ENCODE assay signal across 7 cellular contexts in the genomic region with DNA sequence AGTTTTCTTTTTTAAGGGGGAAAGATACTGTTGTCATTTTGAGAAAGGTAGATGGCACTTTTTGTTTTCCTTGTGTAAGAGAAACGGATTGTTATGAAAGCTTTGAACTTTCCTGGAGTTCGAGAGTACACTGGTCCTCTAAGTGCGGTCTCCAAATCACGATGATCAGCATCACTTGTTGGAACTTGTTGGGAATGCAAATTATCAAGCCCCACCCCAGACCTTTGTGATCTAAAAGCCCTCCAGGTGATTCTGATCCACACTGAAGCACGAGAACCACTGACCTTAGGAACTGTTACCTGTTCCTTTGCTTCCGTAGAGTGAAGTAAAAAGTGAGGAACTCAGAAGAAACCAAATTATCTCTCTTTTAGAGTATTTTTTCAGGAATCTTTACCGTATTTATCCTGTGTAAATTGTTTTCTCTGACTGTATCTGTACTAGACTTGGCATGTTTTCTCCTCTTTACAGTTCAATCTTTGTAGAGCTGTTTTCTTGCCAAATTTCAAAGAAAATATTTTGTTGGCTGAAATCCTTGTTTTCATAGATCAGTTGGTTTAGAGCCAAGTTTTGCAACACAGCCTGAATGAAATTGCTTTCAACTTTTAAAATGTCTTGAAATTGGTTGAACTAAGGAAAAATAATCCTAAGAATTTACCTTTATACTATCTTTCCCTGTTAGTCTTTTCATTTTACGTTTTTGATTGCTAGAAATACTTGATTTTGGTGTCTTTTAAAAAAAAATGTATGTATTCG. TPM values are rescaled to one million over a fixed set of nuclear protein-coding genes. Genes with fewer than 3 reads are reported as not detected.
DNase-seq lines count a peak whose midpoint lies in the region; ATAC-seq and TF ChIP-seq lines count a peak whose summit lies in the region.

No MANE protein-coding gene starts in this region.

- ATAC-seq in GM23338 (no peak), esophagus mucosa (peak; percentile 68), psoas muscle (no peak), HG03039 (IDR thresholded peaks at IDR 0.05; ENCODE audit: unreplicated experiment) (no peak)

- H3K79me2 ChIP-seq in GM23338 (replicated peaks; ENCODE audit: insufficient read depth): peaks cover 96% of the 10 kb centered on the region

- TF ChIP-seq CTCF in GM23338 (conservative IDR thresholded peaks at IDR 0.05; ENCODE audit: low read depth in 2 of 2): no peak
- TF ChIP-seq CTCF in psoas muscle (IDR thresholded peaks at IDR 0.05): no peak

- no peak overlapping the region for H2AFZ ChIP-seq in GM23338

- H4K20me1 ChIP-seq in GM23338 (replicated peaks; ENCODE audit: insufficient read depth): peaks cover 54% of the 10 kb centered on the region

- H3K9me3 Mint-ChIP-seq in GM23338: no peaks in the 10 kb centered on the region; the same call in 2 of the 3 replicates

- H3K9me3 ChIP-seq in SK-N-MC (ENCODE audit: low read depth, low read length) (no peaks in the 10 kb centered on the region), psoas muscle (no peaks in the 10 kb centered on the region)

- H3K36me3 Mint-ChIP-seq in GM23338 (ENCODE audit: low read depth): peaks cover 58% of the 10 kb centered on the region

- H3K36me3 ChIP-seq in GM23338 (ENCODE audit: insufficient read depth) (peaks cover 25% of the 10 kb centered on the region), SK-N-MC (ENCODE audit: insufficient read depth, low read length) (peaks cover 31% of the 10 kb centered on the region), psoas muscle (ENCODE audit: insufficient read depth in 1 of 2, low read depth in 1 of 2) (peaks cover 0 to 24% of the 10 kb centered on the region in 2 donors)

- peak overlapping the region; percentile 89 for H3K4me2 ChIP-seq in GM23338

- H3F3A ChIP-seq in GM23338 (replicated peaks; ENCODE audit: low read depth): no peaks in the 10 kb centered on the region

- intact Hi-C loops in psoas muscle (cut with DNase I): no loop called here

- peaks cover 43% of the 10 kb centered on the region for H3K4me1 Mint-ChIP-seq in GM23338

- 16 to 23% (median 19%) methylated on average over 9 of the region's 9 CpGs for WGBS in psoas muscle, 3 donors

- H3K9me2 ChIP-seq in GM23338 (ENCODE audit: insufficient read depth): no peaks in the 10 kb centered on the region

- H3K27me3 ChIP-seq in GM23338 (ENCODE audit: insufficient read depth): no peaks in the 10 kb centered on the region
- no peaks in the 10 kb centered on the region for H3K27me3 ChIP-seq in psoas muscle (ENCODE audit: insufficient read depth in 3 of 3, low read length in 2 of 3)

- peak overlapping the region; percentile 49 for H3K4me3 Mint-ChIP-seq in GM23338

- peak overlapping the region; percentile 42; the same call in 1 of the 2 replicates for H3K27ac Mint-ChIP-seq in GM23338

- H3K4me3 ChIP-seq in GM23338 (peak overlapping the region; percentile 58), SK-N-MC (peak overlapping the region; percentile 61), psoas muscle (peak overlapping the region; percentile 41)

- peaks cover 11% of the 10 kb centered on the region for H3K27me3 Mint-ChIP-seq in GM23338 (ENCODE audit: insufficient read depth, low read depth, poor library complexity)

- peaks cover 36% of the 10 kb centered on the region for H3K4me1 ChIP-seq in GM23338 (ENCODE audit: insufficient read depth)
- H3K4me1 ChIP-seq in psoas muscle: peaks cover 50% of the 10 kb centered on the region

- peak; percentile 36 for DNase-seq in GM23338 (ENCODE audit: low spot score)
- DNase-seq in SK-N-MC (ENCODE audit: low read depth, low spot score): no peak
- DNase-seq in psoas muscle: no peak
- DNase-seq in effector CD8-positive, alpha-beta T cell (lab: John Stamatoyannopoulos, UW): no peak
- no peak for DNase-seq in NCI-H2081 (lab: John Stamatoyannopoulos, UW)

- H3K9ac ChIP-seq in SK-N-MC (ENCODE audit: insufficient read length): peak overlapping the region; percentile 24

- H3K27ac ChIP-seq in GM23338 (ENCODE audit: low read depth) (peak overlapping the region; percentile 8; the same call in 1 of the 2 replicates), SK-N-MC (peak overlapping the region; percentile 55; the same call in 1 of the 2 replicates), psoas muscle (peak overlapping the region; percentile 99)

TF ChIP-seq in GM23338, 12 proteins besides CTCF, POLR2A, EP300 and RAD21:
- TF ChIP-seq ZNF114 (CRISPR knock-in tag; IDR thresholded peaks at IDR 0.05) (no peak), POLR2AphosphoS5 (IDR thresholded peaks at IDR 0.05; ENCODE audit: low read depth) (no peak), NANOG (IDR thresholded peaks at IDR 0.05; ENCODE audit: borderline replicate concordance) (no peak), CREB1 (CRISPR knock-in tag; IDR thresholded peaks at IDR 0.05; ENCODE audit: low read depth) (no peak), STAT1 (IDR thresholded peaks at IDR 0.05; ENCODE audit: unreplicated experiment) (no peak), EZH2phosphoT487 (IDR thresholded peaks at IDR 0.05; ENCODE audit: unreplicated experiment) (no peak), EZH2 (IDR thresholded peaks at IDR 0.05; ENCODE audit: low read depth, unreplicated experiment) (no peak), JUNB (IDR thresholded peaks at IDR 0.05; ENCODE audit: unreplicated experiment) (no peak), ZNF331 (CRISPR knock-in tag; IDR thresholded peaks at IDR 0.05; ENCODE audit: low read depth) (no peak)

RNA-seq across cellular contexts. Expression of a gene that starts 4.0 kb away (rescaled TPM):
- total RNA-seq in GM23338 (2014; rRNA removed; shearing (Covaris generic)): 110 and 120 TPM in 2 replicates
- 75.7 and 81.4 TPM in 2 replicates for polyA plus RNA-seq in GM23338 (2016; fragmentation: Nextera tagmentation; extraction: Ambion mirVana)
- total RNA-seq in esophagus mucosa: 32.5 TPM
- 10 to 100 TPM; 27.3 to 35.9 (median 32.6) TPM for total RNA-seq in psoas muscle
- polyA plus RNA-seq in psoas muscle: 10 to 100 TPM; 29.7 to 72.7 (median 37.8) TPM

RNA-seq across cellular contexts. Expression of a gene that starts 49.0 kb away (rescaled TPM):
- 54.8 and 77.9 TPM in 2 replicates for total RNA-seq in GM23338 (2014; rRNA removed; shearing (Covaris generic))
- polyA plus RNA-seq in GM23338 (2016; fragmentation: Nextera tagmentation; extraction: Ambion mirVana) (120 and 163 TPM in 2 replicates), psoas muscle (under 1 TPM; 0.23 to 0.93 (median 0.45) TPM)
- total RNA-seq in esophagus mucosa (9.8 TPM), psoas muscle (1 to 10 TPM in 1 of 4 donors, under 1 TPM in 3; 0.14 to 1.4 (median 0.65) TPM)

RNA-seq across cellular contexts. Expression of a gene that starts 49.6 kb away (rescaled TPM):
- total RNA-seq in GM23338 (2014; rRNA removed; shearing (Covaris generic)): 14.6 and 23.2 TPM in 2 replicates
- polyA plus RNA-seq in GM23338 (2016; fragmentation: Nextera tagmentation; extraction: Ambion mirVana) (112 and 123 TPM in 2 replicates), psoas muscle (10 to 100 TPM in 1 of 3 donors, 1 to 10 TPM in 2; 3.8 to 18.3 (median 5.4) TPM)
- total RNA-seq in esophagus mucosa (27.7 TPM), psoas muscle (10 to 100 TPM; 13.6 to 26.3 (median 16.7) TPM)

Comparison
In these comparisons a context has a peak if more than half of its experiments do, and no peak if none do; other contexts are left out.
1. H3K27ac ChIP-seq: peak in every context shown above with its lines; median percentile 99 in psoas muscle; 55 in SK-N-MC; 8 in GM23338.